9 cellular contexts compared by ENCODE assay signal in the genomic region with DNA sequence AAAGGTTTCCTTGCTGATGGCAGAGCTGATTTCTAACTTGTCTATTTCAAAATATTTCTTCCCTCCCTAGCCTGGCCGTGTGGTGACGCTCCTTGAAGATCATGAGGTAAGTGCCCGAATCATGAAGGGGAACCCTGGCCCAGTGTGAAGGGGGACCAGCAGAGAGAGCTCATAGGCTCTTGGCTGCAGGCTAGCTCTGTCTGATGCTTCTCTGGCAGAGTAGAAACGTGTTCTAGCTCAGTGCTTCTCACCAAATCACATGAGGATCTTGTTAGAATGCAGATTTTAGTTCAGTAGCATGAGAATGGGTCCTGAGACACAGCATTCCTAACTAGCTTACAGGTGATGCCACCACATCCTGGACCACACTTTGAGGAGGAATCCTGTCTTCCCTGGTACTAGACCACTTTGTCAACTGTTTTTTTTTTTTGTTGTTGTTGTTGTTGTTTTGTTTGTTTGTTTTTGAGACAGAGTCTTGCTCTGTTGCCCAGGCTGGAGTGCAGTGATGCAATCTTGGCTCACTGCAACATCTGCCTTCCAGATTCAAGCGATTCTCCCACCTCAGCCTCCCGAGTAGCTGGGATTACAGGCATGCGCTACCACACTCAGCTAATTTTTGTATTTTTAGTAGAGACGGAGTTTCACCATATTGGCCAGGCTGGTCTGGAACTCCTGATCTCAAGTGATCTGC. TPM values are rescaled to one million over a fixed set of nuclear protein-coding genes. Genes with fewer than 3 reads are reported as not detected.
DNase-seq lines count a peak whose midpoint lies in the region; ATAC-seq, FAIRE-seq and TF ChIP-seq lines count a peak whose summit lies in the region.
"Not testable (repeated sequence)": the region's sequence is repeated elsewhere in the genome, so short reads cannot be mapped to it uniquely, and the experiment has no call there.
"Had no signal": no experiment of that assay in that cellular context is flagged by ENCODE, and none has a peak within 500 bp of the region (broad histone marks: within the 10 kb centered on the region; RNA-seq: fewer than 3 reads in every experiment).

No MANE protein-coding gene starts in this region.

- POLR2A ChIA-PET in activated B cell treated with CpG ODN at 0.5 μM for 24 hours (lab: Charles Lee) = interaction anchor here (0.6 to 3.7 kb wide), 11 partner anchors 11 to 1321 kb away, joined by 3 to 78 read pairs (median 5); partner anchors contain the start of genes CHP1, EXD1 and VPS18
- POLR2A ChIA-PET in HepG2 (lab: Yijun Ruan, JAX) = not testable (repeated sequence)

- not testable (repeated sequence) for H3K9me2 ChIP-seq in Karpas-422 (replicated peaks; ENCODE audit: insufficient read depth, low read length)

- not testable (repeated sequence) for H4K12ac ChIP-seq in trophoblast cell (ENCODE audit: low read depth, low read length)

- peaks cover 25% of the 10 kb centered on the region for H3K4me1 Mint-ChIP-seq in activated B cell treated with CpG ODN at 0.5 μM for 24 hours

- H4K8ac ChIP-seq in trophoblast cell (ENCODE audit: low read depth, low read length) = not testable (repeated sequence)

- H3K79me1 ChIP-seq in trophoblast cell (ENCODE audit: low read length) = not testable (repeated sequence)

- intact Hi-C loops in activated B cell treated with CpG ODN at 0.5 μM for 24 hours (cut with micrococcal nuclease) = loop anchor here (5.0 kb wide), 2 partner anchors 107 to 362 kb away; partner anchors contain the start of gene KNL1
- intact Hi-C loops in HepG2 (cut with micrococcal nuclease; ENCODE audit: unreplicated experiment) = not testable (repeated sequence)
- intact Hi-C loops in aorta (cut with DNase I) = loop anchor here in 1 of 2 donors (5.0 kb wide), 1 partner anchor 33 kb away; no protein-coding TSS in a partner anchor

- not testable (repeated sequence) for FAIRE-seq in HepG2 (lab: Jason Lieb, UNC)

- TF ChIP-seq EP300 in HepG2 (IDR thresholded peaks at IDR 0.05; ENCODE audit: low read depth in 2 of 2, low read length in 2 of 2); HepG2 (CRISPR knock-in tag; IDR thresholded peaks at IDR 0.05; ENCODE audit: borderline replicate concordance): not testable (repeated sequence)

- H3K4me1 ChIP-seq in DND-41 (ENCODE audit: insufficient read depth, low read length) = peaks cover 24% of the 10 kb centered on the region
- H3K4me1 ChIP-seq in Karpas-422 (ENCODE audit: low read length) = peaks cover 26% of the 10 kb centered on the region
- H3K4me1 ChIP-seq in HepG2 (ENCODE audit: insufficient read depth, low read length) = peaks cover 18% of the 10 kb centered on the region
- H3K4me1 ChIP-seq in trophoblast cell (ENCODE audit: control insufficient read depth in 1 of 2, insufficient read depth in 2 of 2, low read length in 2 of 2) = peaks cover 5 to 12% of the 10 kb centered on the region in 2 experiments
- H3K4me1 ChIP-seq in aorta (ENCODE audit: control insufficient read depth in 1 of 2, insufficient read depth in 2 of 2, low read length in 2 of 2) = not testable (repeated sequence)

- not testable (repeated sequence) for H3K79me2 ChIP-seq in DND-41 (ENCODE audit: insufficient read depth, low read length); Karpas-422 (ENCODE audit: low read length); HepG2 (ENCODE audit: insufficient read depth, low read length); trophoblast cell (ENCODE audit: control insufficient read depth, insufficient read depth, low read length, poor library complexity)

- H2AK5ac ChIP-seq in trophoblast cell (ENCODE audit: low read length) = not testable (repeated sequence)

- H3K27me3 Mint-ChIP-seq in activated B cell treated with CpG ODN at 0.5 μM for 24 hours = not testable (repeated sequence)

- H3K4me2 ChIP-seq in DND-41 (ENCODE audit: insufficient read depth, low read length) (peak overlapping the region; percentile 85), Karpas-422 (ENCODE audit: low read depth, low read length, poor library complexity, severe bottlenecking) (peak overlapping the region; percentile 84), trophoblast cell (ENCODE audit: low read length) (peak overlapping the region; percentile 94)
- not testable (repeated sequence) for H3K4me2 ChIP-seq in HepG2 (ENCODE audit: low read depth, low read length)

- not testable (repeated sequence) for H3K27me3 ChIP-seq in DND-41 (ENCODE audit: insufficient read depth, low read length, poor library complexity); Karpas-422 (ENCODE audit: low read length); trophoblast cell (ENCODE audit: insufficient read depth, low read length); aorta (ENCODE audit: control insufficient read depth in 1 of 2, insufficient read depth in 2 of 2, low read length in 1 of 2)
- H3K27me3 ChIP-seq in HepG2 (ENCODE audit: control insufficient read depth in 1 of 2, insufficient read depth in 2 of 2, low read length in 2 of 2) = peaks cover 14 to 50% of the 10 kb centered on the region in 2 experiments; a peak in 4 of 5 replicates

- in situ Hi-C loops in astrocyte of the spinal cord (cut with HindIII; ENCODE audit: low sequenced_read_pairs); HepG2 (cut with HindIII; ENCODE audit: extremely low pct_ligation_motif_present, low pct_unique_long_range_greater_than_20kb): not testable (repeated sequence)

- not testable (repeated sequence) for H3K36me3 ChIP-seq in DND-41 (ENCODE audit: insufficient read depth, low read length); Karpas-422 (ENCODE audit: insufficient read depth, low read length); HepG2 (replicated peaks in 1 of 2; ENCODE audit: control insufficient read depth in 1 of 2, insufficient read depth in 2 of 2, low read length in 2 of 2); trophoblast cell (ENCODE audit: control insufficient read depth in 1 of 2, insufficient read depth in 2 of 2, low read length in 2 of 2); aorta (ENCODE audit: control insufficient read depth in 1 of 2, insufficient read depth in 2 of 2, low read length in 1 of 2)

- not testable (repeated sequence) for H3K9me3 Mint-ChIP-seq in activated B cell treated with CpG ODN at 0.5 μM for 24 hours

- not testable (repeated sequence) for H3K9me3 ChIP-seq in DND-41 (ENCODE audit: insufficient read depth, low read length, severe bottlenecking); Karpas-422 (ENCODE audit: low read length); HepG2 (ENCODE audit: low read length); trophoblast cell (ENCODE audit: insufficient read depth, low read depth, low read length); aorta (ENCODE audit: control insufficient read depth, low read length)

- not testable (repeated sequence) for TF ChIP-seq RAD21 in HepG2 (CRISPR knock-in tag; IDR thresholded peaks at IDR 0.05)

- H3K4ac ChIP-seq in trophoblast cell (ENCODE audit: low read depth, low read length) = not testable (repeated sequence)

- not testable (repeated sequence) for H2BK5ac ChIP-seq in trophoblast cell (ENCODE audit: low read depth, low read length, poor library complexity)

- H3K4me3 ChIP-seq in DND-41 (ENCODE audit: low read depth in 1 of 2, low read length in 2 of 2) (peak overlapping the region in 1 of 2 experiments; percentile 84; a peak in 2 of 4 replicates), Karpas-422 (ENCODE audit: low read length) (peak overlapping the region; percentile 75; the same call in 1 of the 2 replicates), astrocyte of the spinal cord (ENCODE audit: low read depth, low read length) (peak overlapping the region; percentile 79), aorta (ENCODE audit: low read length in 2 of 2) (peak overlapping the region; percentile 38 to 87)
- H3K4me3 ChIP-seq in HepG2 (replicated peaks in 1 of 3; ENCODE audit: insufficient read depth in 1 of 3, low read depth in 2 of 3, low read length in 3 of 3); trophoblast cell (ENCODE audit: low read depth, low read length): not testable (repeated sequence)

- peak overlapping the region; percentile 93 for H3K4me3 Mint-ChIP-seq in activated B cell treated with CpG ODN at 0.5 μM for 24 hours

- H2BK120ac ChIP-seq in trophoblast cell (ENCODE audit: insufficient read depth, low read length, poor library complexity) = not testable (repeated sequence)

- CTCF ChIA-PET in activated B cell treated with CpG ODN at 0.5 μM for 24 hours (lab: Charles Lee) = interaction anchor here (1.2 to 2.5 kb wide), 2 partner anchors 13 to 24 kb away, joined by 3 to 20 read pairs; no protein-coding TSS in a partner anchor
- CTCF ChIA-PET in HepG2 (lab: Yijun Ruan, JAX; ENCODE audit: low intra/inter-chr PET ratio, low total read pairs) = not testable (repeated sequence)

- not testable (repeated sequence) for H4K20me1 ChIP-seq in DND-41 (ENCODE audit: insufficient read depth, low read length); Karpas-422 (ENCODE audit: insufficient read depth, low read depth, low read length); HepG2 (ENCODE audit: insufficient read depth, low read length)

- not testable (repeated sequence) for ATAC-seq in DND-41 (ENCODE audit: insufficient read depth, low read depth); activated B cell treated with CpG ODN at 0.5 μM for 24 hours (ENCODE audit: low read depth); HepG2; aorta (ENCODE audit: low FRiP score)

- BruUV-seq in HepG2 (replicated peaks; lab: Mats Ljungman, UMichigan) = not testable (repeated sequence)

- not testable (repeated sequence) for H4K91ac ChIP-seq in trophoblast cell (ENCODE audit: low read depth, low read length)

- not testable (repeated sequence) for H3K27ac ChIP-seq in DND-41 (ENCODE audit: low read length); Karpas-422 (ENCODE audit: low read length); HepG2 (ENCODE audit: extremely low read length, insufficient read depth, low read length); trophoblast cell (ENCODE audit: low read depth, low read length)
- H3K27ac ChIP-seq in epithelial cell of prostate (peak overlapping the region; percentile 91), aorta (ENCODE audit: low read depth in 1 of 2, low read length in 2 of 2) (peak overlapping the region in 1 of 2 donors; percentile 32)

- H3K18ac ChIP-seq in trophoblast cell (ENCODE audit: low read length) = not testable (repeated sequence)

- H3K27ac Mint-ChIP-seq in activated B cell treated with CpG ODN at 0.5 μM for 24 hours = peak overlapping the region; percentile 91

- H3K36me3 Mint-ChIP-seq in activated B cell treated with CpG ODN at 0.5 μM for 24 hours (ENCODE audit: low read depth) = peaks cover 33% of the 10 kb centered on the region

- not testable (repeated sequence) for TF ChIP-seq POLR2A in HepG2 (IDR thresholded peaks at IDR 0.05; ENCODE audit: insufficient read depth in 1 of 2, low read depth in 2 of 2, low read length in 2 of 2)

- H2BK12ac ChIP-seq in trophoblast cell (ENCODE audit: low read length) = not testable (repeated sequence)

- H3K23ac ChIP-seq in trophoblast cell (ENCODE audit: low read length) = not testable (repeated sequence)

- WGBS in HepG2 (ENCODE audit: low lambda C conversion rate) = 65% methylated on average over 5 of the region's 8 CpGs
- no CpG with 5 or more reads among the region's 8 CpGs for WGBS in trophoblast cell (ENCODE audit: extremely low coverage, insufficient coverage, insufficient read length)
- 40 to 47% methylated on average over 8 of the region's 8 CpGs for WGBS in aorta, 2 donors

- not testable (repeated sequence) for H2AFZ ChIP-seq in DND-41 (ENCODE audit: low read depth, low read length); Karpas-422 (ENCODE audit: low read length); HepG2 (ENCODE audit: low read length); trophoblast cell (ENCODE audit: insufficient read depth, low read length, poor library complexity)

- H3K9ac ChIP-seq in DND-41 (ENCODE audit: low read depth, low read length) = peak overlapping the region; percentile 81; the same call in 1 of the 2 replicates
- H3K9ac ChIP-seq in Karpas-422 (ENCODE audit: low read length) = peak overlapping the region; percentile 79
- H3K9ac ChIP-seq in HepG2 (ENCODE audit: insufficient read depth, low read depth, low read length); trophoblast cell (ENCODE audit: low read length): not testable (repeated sequence)

- not testable (repeated sequence) for DNase-seq in DND-41; Karpas-422; activated B cell treated with CpG ODN at 0.5 μM for 24 hours; astrocyte of the spinal cord (ENCODE audit: low read depth, low spot score); epithelial cell of prostate (ENCODE audit: low read depth, low spot score); HepG2 (ENCODE audit: low spot score); trophoblast cell; aorta

- not testable (repeated sequence) for H3K14ac ChIP-seq in trophoblast cell (ENCODE audit: low read length)

- not testable (repeated sequence) for TF ChIP-seq CTCF in DND-41 (IDR thresholded peaks at IDR 0.05; ENCODE audit: borderline replicate concordance, extremely low read depth, low read length, poor library complexity, severe bottlenecking); activated B cell treated with CpG ODN at 0.5 μM for 24 hours (IDR thresholded peaks at IDR 0.05); astrocyte of the spinal cord (IDR thresholded peaks at IDR 0.05; ENCODE audit: low read depth, low read length); HepG2 (CRISPR knock-in tag; IDR thresholded peaks at IDR 0.05)

RNA-seq across cellular contexts. Expression of gene CHAC1, which starts 1.0 kb away (rescaled TPM):
- 41.6 and 45.5 TPM in 2 replicates for total RNA-seq in Karpas-422 (2014; rRNA removed; shearing (Covaris generic); ENCODE audit: low replicate concordance)
- total RNA-seq in activated B cell treated with CpG ODN at 0.5 μM for 24 hours (22.3 and 27.3 TPM in 2 replicates), HepG2 (2016; rRNA removed; fragmentation: Illumina TruSeq; extraction: Trizol) (not detected in 2 replicates), aorta (1 to 10 TPM; 2.1 to 5.3 TPM)
- total RNA-seq in HepG2 (2016; cell fraction: cytosol; rRNA removed; fragmentation: Illumina TruSeq; extraction: Trizol; ENCODE audit: low read depth) = not detected in 2 replicates
- total RNA-seq in HepG2 (2016; cell fraction: insoluble cytoplasmic fraction; rRNA removed; fragmentation: Illumina TruSeq; extraction: Trizol) = not detected in 2 replicates
- 0.15 TPM in 1 of 2 replicates, not detected in the other for total RNA-seq in HepG2 (2016; cell fraction: membrane; rRNA removed; fragmentation: Illumina TruSeq; extraction: Trizol)
- total RNA-seq in HepG2 (2016; cell fraction: nucleus; rRNA removed; fragmentation: Illumina TruSeq; extraction: Trizol) = not detected in 2 replicates
- polyA plus RNA-seq in HepG2 (2011; rRNA removed) (0.44 and 0.46 TPM in 2 replicates), aorta (1 to 10 TPM; 1.2 to 4.5 TPM)
- polyA plus RNA-seq in HepG2 (2011; cell fraction: cytosol; rRNA removed) = 0.41 and 0.63 TPM in 2 replicates
- 0.21 and 0.48 TPM in 2 replicates for polyA plus RNA-seq in HepG2 (2011; cell fraction: nucleus; rRNA removed)
- 0.39 TPM in 1 of 2 replicates, not detected in the other for polyA plus RNA-seq in HepG2 (2012)
- not detected in 2 replicates for polyA plus RNA-seq in HepG2 (2016; cell fraction: cytosol; fragmentation: Illumina TruSeq; extraction: Trizol; ENCODE audit: low read depth)
- polyA plus RNA-seq in HepG2 (2016; cell fraction: insoluble cytoplasmic fraction; fragmentation: Illumina TruSeq; extraction: Trizol; ENCODE audit: low read depth) = not detected in 2 replicates
- polyA plus RNA-seq in HepG2 (2016; cell fraction: membrane; fragmentation: Illumina TruSeq; extraction: Trizol; ENCODE audit: low read depth) = not detected in 2 replicates
- not detected in 2 replicates for polyA plus RNA-seq in HepG2 (2016; cell fraction: nucleus; fragmentation: Illumina TruSeq; extraction: Trizol; ENCODE audit: insufficient read depth, low read depth)
- polyA minus RNA-seq in HepG2 (2011; rRNA and poly(A)+ RNA removed; ENCODE audit: low replicate concordance) = 0.58 and 21.7 TPM in 2 replicates
- polyA minus RNA-seq in HepG2 (2011; cell fraction: cytosol; rRNA and poly(A)+ RNA removed) = 1.1 and 2.0 TPM in 2 replicates
- 0.39 and 0.62 TPM in 2 replicates for polyA minus RNA-seq in HepG2 (2011; cell fraction: nucleus; rRNA and poly(A)+ RNA removed)
- 48.6 and 53.4 TPM in 2 replicates for polyA plus RNA-seq in trophoblast cell (2013)

RNA-seq across cellular contexts. Expression of gene DLL4, which starts 25.2 kb away (rescaled TPM):
- 0.36 TPM in 1 of 2 replicates, not detected in the other for total RNA-seq in Karpas-422 (2014; rRNA removed; shearing (Covaris generic); ENCODE audit: low replicate concordance)
- total RNA-seq in activated B cell treated with CpG ODN at 0.5 μM for 24 hours = 0.05 TPM in 1 of 2 replicates, not detected in the other
- total RNA-seq in HepG2 (2016; rRNA removed; fragmentation: Illumina TruSeq; extraction: Trizol) = 0.13 and 0.20 TPM in 2 replicates
- total RNA-seq in HepG2 (2016; cell fraction: cytosol; rRNA removed; fragmentation: Illumina TruSeq; extraction: Trizol; ENCODE audit: low read depth) = 0.09 and 0.10 TPM in 2 replicates
- total RNA-seq in HepG2 (2016; cell fraction: insoluble cytoplasmic fraction; rRNA removed; fragmentation: Illumina TruSeq; extraction: Trizol) = 0.07 and 0.19 TPM in 2 replicates
- total RNA-seq in HepG2 (2016; cell fraction: membrane; rRNA removed; fragmentation: Illumina TruSeq; extraction: Trizol) = 0.03 and 0.15 TPM in 2 replicates
- total RNA-seq in HepG2 (2016; cell fraction: nucleus; rRNA removed; fragmentation: Illumina TruSeq; extraction: Trizol) = 0.19 TPM in 1 of 2 replicates, not detected in the other
- 0.25 and 0.27 TPM in 2 replicates for polyA plus RNA-seq in HepG2 (2011; rRNA removed)
- 0.13 and 0.24 TPM in 2 replicates for polyA plus RNA-seq in HepG2 (2011; cell fraction: cytosol; rRNA removed)
- polyA plus RNA-seq in HepG2 (2011; cell fraction: nucleus; rRNA removed) = 0.50 and 0.61 TPM in 2 replicates
- polyA plus RNA-seq in HepG2 (2012) = 0.13 and 0.43 TPM in 2 replicates
- polyA plus RNA-seq in HepG2 (2016; cell fraction: cytosol; fragmentation: Illumina TruSeq; extraction: Trizol; ENCODE audit: low read depth) = 0.07 TPM in 1 of 2 replicates, not detected in the other
- polyA plus RNA-seq in HepG2 (2016; cell fraction: insoluble cytoplasmic fraction; fragmentation: Illumina TruSeq; extraction: Trizol; ENCODE audit: low read depth) = 0.13 and 0.19 TPM in 2 replicates
- polyA plus RNA-seq in HepG2 (2016; cell fraction: membrane; fragmentation: Illumina TruSeq; extraction: Trizol; ENCODE audit: low read depth) = 0.06 and 0.08 TPM in 2 replicates
- 0.34 and 0.39 TPM in 2 replicates for polyA plus RNA-seq in HepG2 (2016; cell fraction: nucleus; fragmentation: Illumina TruSeq; extraction: Trizol; ENCODE audit: insufficient read depth, low read depth)
- polyA minus RNA-seq in HepG2 (2011; rRNA and poly(A)+ RNA removed; ENCODE audit: low replicate concordance) = 0.98 and 7.6 TPM in 2 replicates
- 0.35 and 0.59 TPM in 2 replicates for polyA minus RNA-seq in HepG2 (2011; cell fraction: cytosol; rRNA and poly(A)+ RNA removed)
- polyA minus RNA-seq in HepG2 (2011; cell fraction: nucleus; rRNA and poly(A)+ RNA removed) = 0.12 and 0.26 TPM in 2 replicates
- polyA plus RNA-seq in trophoblast cell (2013) = 0.05 and 0.06 TPM in 2 replicates
- 10 to 100 TPM in 1 of 2 donors, 1 to 10 TPM in 1; 9.7 to 28.4 TPM for total RNA-seq in aorta
- polyA plus RNA-seq in aorta = under 1 TPM; 0.20 to 0.38 TPM
- total RNA-seq: T-helper 2 cell treated with Interferon-gamma antibody and Interleukin-4, amounts not matched to agents 100 ng/mL and 5 ng/mL, for 36 hours had no signal
